In the genomic region with DNA sequence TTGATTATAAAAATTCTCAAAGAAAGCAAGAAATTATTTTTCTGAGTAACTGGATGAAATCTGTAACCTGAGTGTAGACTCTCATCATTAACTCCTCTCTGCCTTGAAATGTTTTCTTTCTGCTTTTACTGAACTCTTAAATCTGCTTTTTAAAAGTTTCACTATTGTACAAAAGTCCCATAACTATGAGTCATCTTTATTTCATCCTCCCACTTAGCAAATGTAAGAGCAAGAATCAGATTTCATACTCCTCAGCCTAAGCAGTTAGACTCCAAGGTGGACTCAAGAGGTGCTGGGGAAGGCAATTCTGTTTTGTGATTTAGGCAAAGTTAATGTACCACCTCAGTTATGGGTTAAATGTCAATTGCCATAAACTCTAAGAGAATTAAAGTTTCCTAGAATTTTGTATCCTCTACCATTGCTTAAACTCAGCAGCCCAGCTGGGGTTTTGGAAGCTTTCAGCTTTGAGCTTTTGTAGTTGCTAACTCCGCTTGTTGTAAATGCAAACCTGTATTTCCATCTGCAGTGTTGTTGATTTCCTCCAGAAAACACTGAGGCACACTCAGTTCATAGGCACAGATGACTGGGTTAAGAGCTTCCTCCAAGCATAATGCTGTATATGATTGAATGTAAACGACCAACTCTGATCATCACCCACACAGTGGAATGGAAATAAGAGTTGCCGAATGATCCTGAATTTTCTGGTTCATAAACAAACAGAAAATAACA, we compare ENCODE assay signal across 9 cellular contexts.
A peak's percentile ranks its signal among the peaks of the same experiment; 100 is the strongest.
DNase-seq lines count a peak whose midpoint lies in the region; ATAC-seq and TF ChIP-seq lines count a peak whose summit lies in the region.
"Had no signal": no experiment of that assay in that cellular context is flagged by ENCODE, and none has a peak within 500 bp of the region (broad histone marks: within the 10 kb centered on the region; RNA-seq: fewer than 3 reads in every experiment).

No MANE protein-coding gene starts in this region.

- H3K4me1 ChIP-seq in PC-9 (replicated peaks; ENCODE audit: insufficient read depth) (peaks cover 6% of the 10 kb centered on the region), neuron (ENCODE audit: insufficient read depth, low read length) (no peaks in the 10 kb centered on the region), Peyer's patch (no peaks in the 10 kb centered on the region), lower lobe of right lung (no peaks in the 10 kb centered on the region)

- peak; percentile 25 for DNase-seq in DMS79 treated with DMSO at 0.1 percent for 48 hours (lab: John Stamatoyannopoulos, UW)
- no peak for DNase-seq in DMS79 (lab: John Stamatoyannopoulos, UW)
- DNase-seq in HCEC 1CT = peak; percentile 58
- DNase-seq in PC-9 = no peak
- no peak for DNase-seq in effector CD4-positive, alpha-beta T cell
- no peak for DNase-seq in Peyer's patch
- no peak for DNase-seq in lower lobe of right lung
- DNase-seq: MG63 had no signal

- no peak for ATAC-seq in lower lobe of right lung

- intact Hi-C loops in PC-9 (cut with micrococcal nuclease; ENCODE audit: unreplicated experiment) (no loop called here), lower lobe of right lung (cut with DNase I) (no loop called here)

- H2AFZ ChIP-seq in PC-9 (no peak overlapping the region), neuron (ENCODE audit: low read depth, low read length) (peak overlapping the region; percentile 1)

- H3K27ac ChIP-seq in PC-9 (no peak overlapping the region), Peyer's patch (no peak overlapping the region), lower lobe of right lung (no peak overlapping the region)

- no TSS peak for BruUV-seq in PC-9 (replicated peaks; lab: Mats Ljungman, UMichigan)

- H3F3A ChIP-seq in PC-9 (ENCODE audit: insufficient read depth, low read depth) = no peaks in the 10 kb centered on the region

- H3K4me3 ChIP-seq in PC-9 (no peak overlapping the region), neuron (ENCODE audit: low read length) (no peak overlapping the region), Peyer's patch (no peak overlapping the region), lower lobe of right lung (no peak overlapping the region)
- H3K4me3 ChIP-seq: MG63 had no signal

- H3K36me3 ChIP-seq in PC-9 (ENCODE audit: low read depth) (no peaks in the 10 kb centered on the region), neuron (ENCODE audit: insufficient read depth, low read length) (no peaks in the 10 kb centered on the region), Peyer's patch (no peaks in the 10 kb centered on the region), lower lobe of right lung (no peaks in the 10 kb centered on the region)
- H3K36me3 ChIP-seq: MG63 had no signal

- TF ChIP-seq POLR2A in Peyer's patch (IDR thresholded peaks at IDR 0.05) = no peak

- H3K9me2 ChIP-seq in PC-9 (ENCODE audit: insufficient read depth) = no peaks in the 10 kb centered on the region

- H3K27me3 ChIP-seq in PC-9 (ENCODE audit: insufficient read depth, low read depth) (no peaks in the 10 kb centered on the region), neuron (ENCODE audit: insufficient read depth, low read length) (no peaks in the 10 kb centered on the region), Peyer's patch (no peaks in the 10 kb centered on the region), lower lobe of right lung (ENCODE audit: low read depth) (no peaks in the 10 kb centered on the region)
- H3K27me3 ChIP-seq: MG63 had no signal

- H3K9me3 ChIP-seq in PC-9 (ENCODE audit: insufficient read depth, low read depth) (no peaks in the 10 kb centered on the region), neuron (ENCODE audit: low read length) (no peaks in the 10 kb centered on the region), Peyer's patch (no peaks in the 10 kb centered on the region), lower lobe of right lung (no peaks in the 10 kb centered on the region)
- H3K9me3 ChIP-seq: MG63 had no signal

- H3K4me2 ChIP-seq in PC-9 = peak overlapping the region; percentile 11; the same call in 1 of the 2 replicates

- no peaks in the 10 kb centered on the region for H3K79me2 ChIP-seq in PC-9 (ENCODE audit: low read depth)

- CTCF ChIA-PET in PC-9 (lab: Charles Lee) = interaction anchor here (0.5 kb wide), 1 partner anchor 315 kb away, joined by 9 read pairs; no protein-coding TSS in a partner anchor

- H4K20me1 ChIP-seq in PC-9 (ENCODE audit: insufficient read depth) = no peaks in the 10 kb centered on the region

- TF ChIP-seq CTCF in PC-9 (conservative IDR thresholded peaks at IDR 0.05) = no peak
- TF ChIP-seq CTCF in Peyer's patch (IDR thresholded peaks at IDR 0.05) = no peak
- TF ChIP-seq CTCF in lower lobe of right lung (IDR thresholded peaks at IDR 0.05) = no peak

- POLR2A ChIA-PET in PC-9 (lab: Charles Lee; ENCODE audit: unreplicated experiment) = no interaction called here

Comparison
In these comparisons a context has a peak if more than half of its experiments do, and no peak if none do; other contexts are left out.
1. DNase-seq: peak in DMS79 treated with DMSO at 0.1 percent for 48 hours (single experiment) and HCEC 1CT (single experiment); none in DMS79 (single experiment), PC-9 (0 of 2), effector CD4-positive, alpha-beta T cell (single experiment), Peyer's patch (0 of 3) and lower lobe of right lung (single experiment).